ENCODE assay signal across 9 cellular contexts in genomic region chr20:54197621-54198604, GRCh38. TPM values are rescaled to one million over a fixed set of nuclear protein-coding genes. Genes with fewer than 3 reads are reported as not detected.
DNase-seq lines count a peak whose midpoint lies in the region; ATAC-seq and TF ChIP-seq lines count a peak whose summit lies in the region.
"Had no signal": no experiment of that assay in that cellular context is flagged by ENCODE, and none has a peak within 500 bp of the region (broad histone marks: within the 10 kb centered on the region; RNA-seq: fewer than 3 reads in every experiment).

No MANE protein-coding gene starts in this region.

- H3K9me3 ChIP-seq in A673 (ENCODE audit: low read depth, low read length, poor library complexity, severe bottlenecking), result no peaks in the 10 kb centered on the region

- intact Hi-C loops in A673 (cut with micrococcal nuclease; ENCODE audit: unreplicated experiment) (loop anchor here (5.0 to 10.0 kb wide), 2 partner anchors 256 to 623 kb away; no protein-coding TSS in a partner anchor), Right ventricle myocardium inferior (cut with DNase I) (no loop called here)

- no peak for ATAC-seq in HG02642 (IDR thresholded peaks at IDR 0.05; ENCODE audit: poor library complexity, unreplicated experiment)
- no peak for ATAC-seq in Right ventricle myocardium inferior

- TF ChIP-seq CTCF in A673 (conservative IDR thresholded peaks at IDR 0.05; ENCODE audit: low read depth, low read length) (peak; percentile 61), fibroblast of mammary gland (conservative IDR thresholded peaks at IDR 0.05; ENCODE audit: control insufficient read depth, insufficient read depth, low read depth, low read length) (peak; percentile 49)

- H3K36me3 ChIP-seq in A673 (ENCODE audit: insufficient read depth, low read length, poor library complexity, severe bottlenecking) (no peaks in the 10 kb centered on the region), H7 (replicated peaks; ENCODE audit: control insufficient read depth, insufficient read depth, low read length) (no peaks in the 10 kb centered on the region)

- no peak overlapping the region for H3K4me3 ChIP-seq in A673 (ENCODE audit: low read depth, low read length, poor library complexity, severe bottlenecking)
- no peak overlapping the region for H3K4me3 ChIP-seq in H7 (ENCODE audit: insufficient read depth, low read depth, low read length)
- no peak overlapping the region for H3K4me3 ChIP-seq in fibroblast of mammary gland (ENCODE audit: control insufficient read depth, low read depth, low read length)

- CTCF ChIA-PET in A673 (lab: Charles Lee), result interaction anchor here (0.7 kb wide), 1 partner anchor 101 kb away, joined by 3 read pairs; no protein-coding TSS in a partner anchor

- H3K27me3 ChIP-seq in A673 (replicated peaks; ENCODE audit: insufficient read depth, low read depth, low read length, poor library complexity) (no peaks in the 10 kb centered on the region), H7 (ENCODE audit: control insufficient read depth, insufficient read depth, low read length) (no peaks in the 10 kb centered on the region)

- H3K4me1 ChIP-seq in A673 (ENCODE audit: insufficient read depth, low read length, poor library complexity, severe bottlenecking), result no peaks in the 10 kb centered on the region

- no TSS peak for BruUV-seq in A673 (replicated peaks; lab: Mats Ljungman, UMichigan)

- DNase-seq in A673 (ENCODE audit: low spot score), result peak; percentile 73
- peak; percentile 20 for DNase-seq in H7
- peak; percentile 21 for DNase-seq in OCI-M1 (lab: John Stamatoyannopoulos, UW)
- peak; percentile 74 for DNase-seq in fibroblast of mammary gland (ENCODE audit: low read depth)
- no peak for DNase-seq in Right ventricle myocardium inferior (ENCODE audit: missing footprints)
- no peak for DNase-seq in activated CD4-positive, alpha-beta T cell treated with anti-CD3 and anti-CD28 coated beads for 1 hour
- no peak for DNase-seq in NCI-H146 (lab: John Stamatoyannopoulos, UW)
- DNase-seq: Right ventricle myocardium superior had no signal

- no peak overlapping the region for H3K27ac ChIP-seq in A673 (ENCODE audit: low read depth, low read length, poor library complexity, severe bottlenecking)

- POLR2A ChIA-PET in A673 (lab: Charles Lee; ENCODE audit: low non-redundant PET), result no interaction called here

RNA-seq across cellular contexts. Expression of gene PFDN4, which starts 10.0 kb away (rescaled TPM):
- 62.1 and 76.0 TPM in 2 replicates for total RNA-seq in A673 (2021)
- total RNA-seq in H7 (2014; rRNA removed; shearing (Covaris generic)), result 64.5 and 111 TPM in 2 replicates
- 24.0 TPM for total RNA-seq in Right ventricle myocardium inferior

RNA-seq across cellular contexts. Expression of gene CYP24A1, which starts 24.1 kb away (rescaled TPM):
- total RNA-seq in A673 (2021) (0.33 and 0.56 TPM in 2 replicates), Right ventricle myocardium inferior (not detected)
- 0.03 and 0.74 TPM in 2 replicates for total RNA-seq in H7 (2014; rRNA removed; shearing (Covaris generic))
- total RNA-seq: Right ventricle myocardium superior had no signal

Comparison
In these comparisons a context has a peak if more than half of its experiments do, and no peak if none do; other contexts are left out.
1. DNase-seq: peak in A673 (single experiment), H7 (single experiment), OCI-M1 (single experiment) and fibroblast of mammary gland (single experiment); none in Right ventricle myocardium inferior (single experiment), activated CD4-positive, alpha-beta T cell treated with anti-CD3 and anti-CD28 coated beads for 1 hour (single experiment) and NCI-H146 (single experiment).